Comparison of ENCODE assay signal across 1 cellular context in genomic region chr6:3455121-3455489, GRCh38.
TF ChIP-seq lines count a peak whose summit lies in the region.

No MANE protein-coding gene starts in this region.

TF ChIP-seq in HEK293, 187 proteins besides CTCF, POLR2A, EP300 and RAD21 (continued from another document):
- TF ChIP-seq, protein P1, sequence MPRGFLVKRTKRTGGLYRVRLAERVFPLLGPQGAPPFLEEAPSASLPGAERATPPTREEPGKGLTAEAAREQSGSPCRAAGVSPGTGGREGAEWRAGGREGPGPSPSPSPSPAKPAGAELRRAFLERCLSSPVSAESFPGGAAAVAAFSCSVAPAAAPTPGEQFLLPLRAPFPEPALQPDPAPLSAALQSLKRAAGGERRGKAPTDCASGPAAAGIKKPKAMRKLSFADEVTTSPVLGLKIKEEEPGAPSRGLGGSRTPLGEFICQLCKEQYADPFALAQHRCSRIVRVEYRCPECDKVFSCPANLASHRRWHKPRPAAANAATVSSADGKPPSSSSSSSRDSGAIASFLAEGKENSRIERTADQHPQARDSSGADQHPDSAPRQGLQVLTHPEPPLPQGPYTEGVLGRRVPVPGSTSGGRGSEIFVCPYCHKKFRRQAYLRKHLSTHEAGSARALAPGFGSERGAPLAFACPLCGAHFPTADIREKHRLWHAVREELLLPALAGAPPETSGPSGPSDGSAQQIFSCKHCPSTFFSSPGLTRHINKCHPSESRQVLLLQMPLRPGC (tag by site-specific recombination; IDR thresholded peaks at IDR 0.05): no peak
- no peak for TF ChIP-seq ZNF837 (tag by site-specific recombination; IDR thresholded peaks at IDR 0.05)
- TF ChIP-seq SCRT1 (tag by site-specific recombination; IDR thresholded peaks at IDR 0.05; ENCODE audit: borderline replicate concordance): no peak
- TF ChIP-seq ZBTB17 (tag by site-specific recombination; IDR thresholded peaks at IDR 0.05): peak; percentile 80
- peak; percentile 45; the same call in 1 of the 2 replicates for TF ChIP-seq ZNF341 (tag by site-specific recombination; IDR thresholded peaks at IDR 0.05; ENCODE audit: low read depth)
- TF ChIP-seq ZNF350 (tag by site-specific recombination; IDR thresholded peaks at IDR 0.05): no peak
- no peak for TF ChIP-seq ZNF792 (tag by site-specific recombination; IDR thresholded peaks at IDR 0.05)
- TF ChIP-seq, protein P2, sequence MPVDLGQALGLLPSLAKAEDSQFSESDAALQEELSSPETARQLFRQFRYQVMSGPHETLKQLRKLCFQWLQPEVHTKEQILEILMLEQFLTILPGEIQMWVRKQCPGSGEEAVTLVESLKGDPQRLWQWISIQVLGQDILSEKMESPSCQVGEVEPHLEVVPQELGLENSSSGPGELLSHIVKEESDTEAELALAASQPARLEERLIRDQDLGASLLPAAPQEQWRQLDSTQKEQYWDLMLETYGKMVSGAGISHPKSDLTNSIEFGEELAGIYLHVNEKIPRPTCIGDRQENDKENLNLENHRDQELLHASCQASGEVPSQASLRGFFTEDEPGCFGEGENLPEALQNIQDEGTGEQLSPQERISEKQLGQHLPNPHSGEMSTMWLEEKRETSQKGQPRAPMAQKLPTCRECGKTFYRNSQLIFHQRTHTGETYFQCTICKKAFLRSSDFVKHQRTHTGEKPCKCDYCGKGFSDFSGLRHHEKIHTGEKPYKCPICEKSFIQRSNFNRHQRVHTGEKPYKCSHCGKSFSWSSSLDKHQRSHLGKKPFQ (tag by site-specific recombination; IDR thresholded peaks at IDR 0.05): peak; percentile 67; the same call in 1 of the 2 replicates
- 0 out of 2 replicates have a peak, but pooled peaks have one; percentile 8 for TF ChIP-seq ZBTB21 (tag by site-specific recombination; IDR thresholded peaks at IDR 0.05)
- TF ChIP-seq ZNF24 (tag by site-specific recombination; IDR thresholded peaks at IDR 0.05): peak; percentile 22; the same call in 1 of the 2 replicates
- TF ChIP-seq ZNF677 (tag by site-specific recombination; IDR thresholded peaks at IDR 0.05): no peak
- TF ChIP-seq ZNF138 (tag by site-specific recombination; IDR thresholded peaks at IDR 0.05; ENCODE audit: borderline replicate concordance): no peak
TF ChIP-seq in HEK293: peak in this region for 6.
